In genomic region chr1:18820791-18821641, GRCh38 we compare ENCODE assay signal across 8 cellular contexts. TPM values are rescaled to one million over a fixed set of nuclear protein-coding genes. Genes with fewer than 3 reads are reported as not detected.
A peak's percentile ranks its signal among the peaks of the same experiment; 100 is the strongest.
DNase-seq lines count a peak whose midpoint lies in the region; ATAC-seq and TF ChIP-seq lines count a peak whose summit lies in the region.

No MANE protein-coding gene starts in this region.

- H3K4me2 ChIP-seq in DND-41 (ENCODE audit: insufficient read depth, low read length): no peak overlapping the region

- H3K9ac ChIP-seq in DND-41 (ENCODE audit: low read depth, low read length): no peak overlapping the region

- no peaks in the 10 kb centered on the region for H3K36me3 Mint-ChIP-seq in activated naive CD8-positive, alpha-beta T cell treated with anti-CD3 and anti-CD28 coated beads, Interleukin-2, amount 10 ng/mL, durations not matched to agents 7 days and 5 days

- H3K4me3 ChIP-seq in DND-41 (ENCODE audit: low read depth in 1 of 2, low read length in 2 of 2) (no peak overlapping the region), MG63 (no peak overlapping the region), psoas muscle (no peak overlapping the region)

- H2AFZ ChIP-seq in DND-41 (ENCODE audit: low read depth, low read length): no peak overlapping the region

- whole genome bisulfite sequencing in psoas muscle, 3 donors: 44 to 49% (median 47%) methylated on average over 22 of the region's 22 CpGs

- H3K79me2 ChIP-seq in DND-41 (ENCODE audit: insufficient read depth, low read length): no peaks in the 10 kb centered on the region

- ATAC-seq in DND-41 (ENCODE audit: insufficient read depth, low read depth) (peak; percentile 82), SK-N-SH treated with all-trans-retinoic acid at 6 μM for 48 hours (peak; percentile 95), psoas muscle (peak; percentile 86 to 94 (median 93)), GM21576 (IDR thresholded peaks at IDR 0.05; ENCODE audit: unreplicated experiment) (no peak), HG03442 (IDR thresholded peaks at IDR 0.05; ENCODE audit: unreplicated experiment) (no peak)
- peak; percentile 65 for ATAC-seq in activated naive CD8-positive, alpha-beta T cell treated with anti-CD3 and anti-CD28 coated beads, Interleukin-2, amount 10 ng/mL, durations not matched to agents 7 days and 5 days (ENCODE audit: low read depth)

- no peaks in the 10 kb centered on the region for H3K9me3 ChIP-seq in DND-41 (ENCODE audit: insufficient read depth, low read length, severe bottlenecking)
- no peaks in the 10 kb centered on the region for H3K9me3 ChIP-seq in MG63
- H3K9me3 ChIP-seq in psoas muscle: no peaks in the 10 kb centered on the region

- intact Hi-C loops in cardiac septum (cut with DNase I): loop anchor here (1.0 kb wide), 1 partner anchor 224 kb away; no protein-coding TSS in a partner anchor
- intact Hi-C loops in psoas muscle (cut with DNase I): loop anchor here (1.0 to 2.0 kb wide), 2 partner anchors 224 kb away; no protein-coding TSS in a partner anchor

- H4K20me1 ChIP-seq in DND-41 (ENCODE audit: insufficient read depth, low read length): peaks cover 4% of the 10 kb centered on the region

- no peak overlapping the region for H3K4me3 Mint-ChIP-seq in activated naive CD8-positive, alpha-beta T cell treated with anti-CD3 and anti-CD28 coated beads, Interleukin-2, amount 10 ng/mL, durations not matched to agents 7 days and 5 days

- H3K27me3 Mint-ChIP-seq in activated naive CD8-positive, alpha-beta T cell treated with anti-CD3 and anti-CD28 coated beads, Interleukin-2, amount 10 ng/mL, durations not matched to agents 7 days and 5 days: peaks cover 20% of the 10 kb centered on the region

- H3K27ac ChIP-seq in DND-41 (ENCODE audit: low read length): no peak overlapping the region
- H3K27ac ChIP-seq in psoas muscle: no peak overlapping the region

- H3K4me1 Mint-ChIP-seq in activated naive CD8-positive, alpha-beta T cell treated with anti-CD3 and anti-CD28 coated beads, Interleukin-2, amount 10 ng/mL, durations not matched to agents 7 days and 5 days: no peaks in the 10 kb centered on the region

- POLR2A ChIA-PET in activated naive CD8-positive, alpha-beta T cell treated with anti-CD3 and anti-CD28 coated beads, Interleukin-2, amount 10 ng/mL, durations not matched to agents 7 days and 5 days (lab: Charles Lee): no interaction called here

- TF ChIP-seq CTCF in DND-41 (IDR thresholded peaks at IDR 0.05; ENCODE audit: borderline replicate concordance, extremely low read depth, low read length, poor library complexity, severe bottlenecking) (peak; percentile 94), psoas muscle (IDR thresholded peaks at IDR 0.05) (peak; percentile 88)

- peak; percentile 64 for DNase-seq in DND-41
- peak; percentile 65 for DNase-seq in MG63
- peak; percentile 75 for DNase-seq in activated naive CD8-positive, alpha-beta T cell treated with anti-CD3 and anti-CD28 coated beads, Interleukin-2, amount 10 ng/mL, durations not matched to agents 7 days and 5 days
- DNase-seq in cardiac septum (ENCODE audit: low spot score): peak; percentile 78
- DNase-seq in psoas muscle: peak; percentile 78 to 88

- H3K4me1 ChIP-seq in DND-41 (ENCODE audit: insufficient read depth, low read length): no peaks in the 10 kb centered on the region
- H3K4me1 ChIP-seq in psoas muscle: no peaks in the 10 kb centered on the region

- H3K27me3 ChIP-seq in DND-41 (ENCODE audit: insufficient read depth, low read length, poor library complexity) (no peaks in the 10 kb centered on the region), MG63 (no peaks in the 10 kb centered on the region), psoas muscle (ENCODE audit: insufficient read depth in 3 of 3, low read length in 2 of 3) (peaks cover 0 to 42% (median 8%) of the 10 kb centered on the region in 3 donors)

- no peak overlapping the region for H3K27ac Mint-ChIP-seq in activated naive CD8-positive, alpha-beta T cell treated with anti-CD3 and anti-CD28 coated beads, Interleukin-2, amount 10 ng/mL, durations not matched to agents 7 days and 5 days

- H3K36me3 ChIP-seq in DND-41 (ENCODE audit: insufficient read depth, low read length): no peaks in the 10 kb centered on the region
- no peaks in the 10 kb centered on the region for H3K36me3 ChIP-seq in MG63
- H3K36me3 ChIP-seq in psoas muscle (ENCODE audit: insufficient read depth in 1 of 2, low read depth in 1 of 2): no peaks in the 10 kb centered on the region

- H3K9me3 Mint-ChIP-seq in activated naive CD8-positive, alpha-beta T cell treated with anti-CD3 and anti-CD28 coated beads, Interleukin-2, amount 10 ng/mL, durations not matched to agents 7 days and 5 days: no peaks in the 10 kb centered on the region

TF ChIP-seq in SK-N-SH treated with all-trans-retinoic acid at 6 μM for 48 hours, 23 proteins besides CTCF, POLR2A, EP300 and RAD21 (continues in another document):
- TF ChIP-seq TOX (CRISPR knock-in tag; IDR thresholded peaks at IDR 0.05; ENCODE audit: borderline replicate concordance) (no peak), TCF4 (CRISPR knock-in tag; IDR thresholded peaks at IDR 0.05; ENCODE audit: borderline replicate concordance) (no peak), BACH2 (CRISPR knock-in tag; IDR thresholded peaks at IDR 0.05; ENCODE audit: borderline replicate concordance) (no peak), TSHZ2 (CRISPR knock-in tag; IDR thresholded peaks at IDR 0.05) (no peak), PPARA (CRISPR knock-in tag; IDR thresholded peaks at IDR 0.05; ENCODE audit: borderline replicate concordance) (no peak), ZC3H10 (CRISPR knock-in tag; IDR thresholded peaks at IDR 0.05) (no peak), RARB (CRISPR knock-in tag; IDR thresholded peaks at IDR 0.05) (no peak), CSRNP3 (CRISPR knock-in tag; IDR thresholded peaks at IDR 0.05) (no peak), PATZ1 (CRISPR knock-in tag; IDR thresholded peaks at IDR 0.05; ENCODE audit: borderline replicate concordance) (no peak)

RNA-seq across cellular contexts. Expression of gene TAS1R2, which starts 38.4 kb away (rescaled TPM):
- total RNA-seq in MG63 (2014; rRNA removed; shearing (Covaris generic); ENCODE audit: low replicate concordance): not detected in 2 replicates
- not detected for total RNA-seq in activated naive CD8-positive, alpha-beta T cell treated with anti-CD3 and anti-CD28 coated beads, Interleukin-2, amount 10 ng/mL, durations not matched to agents 7 days and 5 days
- not detected for total RNA-seq in cardiac septum
- not detected for total RNA-seq in psoas muscle
- polyA plus RNA-seq in psoas muscle: not detected

Comparison
In these comparisons a context has a peak if more than half of its experiments do, and no peak if none do; other contexts are left out.
1. ATAC-seq: peak in DND-41 (single experiment), SK-N-SH treated with all-trans-retinoic acid at 6 μM for 48 hours (single experiment), activated naive CD8-positive, alpha-beta T cell treated with anti-CD3 and anti-CD28 coated beads, Interleukin-2, amount 10 ng/mL, durations not matched to agents 7 days and 5 days (single experiment) and psoas muscle (4 of 4); none in GM21576 (single experiment) and HG03442 (single experiment).
2. Peak in every context shown above with its lines, with median percentiles within 50 percentile points of each other: DNase-seq.